19 cellular contexts compared by ENCODE assay signal in the genomic region with DNA sequence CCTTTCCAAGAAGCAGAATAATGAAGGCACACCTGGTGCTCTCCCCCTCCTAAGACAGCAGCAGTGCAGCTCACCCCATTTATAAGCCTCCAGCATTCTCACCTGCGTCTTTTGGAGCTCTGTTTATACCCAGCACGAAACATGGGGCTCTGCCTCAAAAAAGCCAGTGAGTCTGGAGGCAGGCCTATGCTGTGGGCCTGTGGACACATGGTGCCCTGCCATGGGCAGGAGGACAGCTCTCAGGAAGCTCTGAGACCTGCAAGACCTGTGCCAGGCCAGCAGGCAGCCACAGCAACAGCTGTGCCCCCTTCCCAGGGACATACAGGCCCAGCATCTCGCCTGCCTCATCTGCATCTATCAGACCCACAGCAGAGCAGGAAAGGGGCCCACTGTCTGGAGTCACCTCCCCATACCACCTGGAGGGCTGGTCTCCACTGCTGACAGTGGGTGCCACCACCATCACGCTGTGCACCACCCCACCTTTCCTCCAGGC.
DNase-seq lines count a peak whose midpoint lies in the region; ATAC-seq, FAIRE-seq and TF ChIP-seq lines count a peak whose summit lies in the region.
"Had no signal": no experiment of that assay in that cellular context is flagged by ENCODE, and none has a peak within 500 bp of the region (broad histone marks: within the 10 kb centered on the region; RNA-seq: fewer than 3 reads in every experiment).

No MANE protein-coding gene starts in this region.

- peaks cover 4% of the 10 kb centered on the region for H3K4me1 Mint-ChIP-seq in activated T-cell treated with anti-CD3 and anti-CD28 coated beads, Interleukin-2, amount 50 U/mL, for 24 hours (ENCODE audit: low read depth)
- peaks cover 24% of the 10 kb centered on the region for H3K4me1 Mint-ChIP-seq in T-helper 17 cell
- H3K4me1 Mint-ChIP-seq: neural progenitor cell had no signal

- H3K36me3 Mint-ChIP-seq in activated T-cell treated with anti-CD3 and anti-CD28 coated beads, Interleukin-2, amount 50 U/mL, for 24 hours (ENCODE audit: low read depth) = peaks cover 92% of the 10 kb centered on the region
- H3K36me3 Mint-ChIP-seq in T-helper 17 cell (ENCODE audit: low read depth) = peaks cover 12% of the 10 kb centered on the region

- H3K27me3 ChIP-seq in spleen (replicated peaks in 1 of 7) (no peaks in the 10 kb centered on the region), uterus (no peaks in the 10 kb centered on the region)
- H3K27me3 ChIP-seq: BE2C, neural progenitor cell had no signal

- FAIRE-seq in kidney (lab: Jason Lieb, UNC) = no peak
- FAIRE-seq: A549, H54, small intestine had no signal

- ATAC-seq in T-helper 17 cell = no peak
- ATAC-seq: left colon had no signal

- H3K27ac Mint-ChIP-seq in activated T-cell treated with anti-CD3 and anti-CD28 coated beads, Interleukin-2, amount 50 U/mL, for 24 hours = peak overlapping the region; percentile 46
- peak overlapping the region; percentile 68 for H3K27ac Mint-ChIP-seq in T-helper 17 cell
- H3K27ac Mint-ChIP-seq: neural progenitor cell had no signal

- H3K27ac ChIP-seq in kidney (ENCODE audit: low read depth in 2 of 2, low read length in 2 of 2) (no peak overlapping the region), spleen (no peak overlapping the region), uterus (no peak overlapping the region)
- H3K27ac ChIP-seq: A549, neural progenitor cell had no signal

- no peak overlapping the region for H3K4me3 Mint-ChIP-seq in activated T-cell treated with anti-CD3 and anti-CD28 coated beads, Interleukin-2, amount 50 U/mL, for 24 hours
- H3K4me3 Mint-ChIP-seq in T-helper 17 cell = no peak overlapping the region
- H3K4me3 Mint-ChIP-seq: neural progenitor cell had no signal

- WGBS in spleen, 5 donors = 93 to 96% (median 93%) methylated on average over 3 to 4 of the region's 4 CpGs

- no peak overlapping the region for H3K9ac ChIP-seq in kidney (ENCODE audit: low read length in 2 of 2)
- H3K9ac ChIP-seq: neural progenitor cell had no signal

- no peaks in the 10 kb centered on the region for H3K27me3 Mint-ChIP-seq in activated T-cell treated with anti-CD3 and anti-CD28 coated beads, Interleukin-2, amount 50 U/mL, for 24 hours
- H3K27me3 Mint-ChIP-seq in T-helper 17 cell = no peaks in the 10 kb centered on the region

- no peaks in the 10 kb centered on the region for H3K9me3 ChIP-seq in T-helper 17 cell (ENCODE audit: control insufficient read depth, low read length, poor library complexity, severe bottlenecking)
- H3K9me3 ChIP-seq in kidney (ENCODE audit: control insufficient read depth in 1 of 2, low read length in 2 of 2) = no peaks in the 10 kb centered on the region
- H3K9me3 ChIP-seq in spleen = no peaks in the 10 kb centered on the region
- no peaks in the 10 kb centered on the region for H3K9me3 ChIP-seq in uterus
- H3K9me3 ChIP-seq: A549, BE2C had no signal

- no peak for TF ChIP-seq CTCF in kidney (IDR thresholded peaks at IDR 0.05; ENCODE audit: borderline replicate concordance, extremely low read depth, insufficient read depth)
- TF ChIP-seq CTCF in spleen (IDR thresholded peaks at IDR 0.05 in 8 of 11, conservative IDR thresholded peaks at IDR 0.05 in 3 of 11) = no peak
- no peak for TF ChIP-seq CTCF in uterus (IDR thresholded peaks at IDR 0.05)

- TF ChIP-seq POLR2A in spleen (IDR thresholded peaks at IDR 0.05) = no peak
- TF ChIP-seq POLR2A in uterus (IDR thresholded peaks at IDR 0.05) = no peak

- peak; percentile 17 for DNase-seq in activated T-cell treated with anti-CD3 and anti-CD28 coated beads, Interleukin-2, amount 50 U/mL, for 24 hours
- no peak for DNase-seq in activated T-cell treated with anti-CD3 and anti-CD28 coated beads, Interleukin-2, amount 50 U/mL, for 48 hours
- no peak for DNase-seq in T-helper 17 cell
- DNase-seq in kidney = peak; percentile 46
- DNase-seq in spleen = peak; percentile 59
- DNase-seq in GF-D8 (lab: John Stamatoyannopoulos, UW) = no peak
- no peak for DNase-seq in NCI-H510A (lab: John Stamatoyannopoulos, UW)
- DNase-seq in uterus = no peak
- DNase-seq: activated CD4-positive, alpha-beta T cell treated with anti-CD3 and anti-CD28 coated beads for 1 hour; activated naive CD4-positive, alpha-beta T cell treated with Interleukin-2 at 50 U/mL for 16 hours; BE2C; left colon; NCI-H1092 treated with DMSO at 0.1 percent for 48 hours; NCI-H524; small intestine; stimulated activated CD4-positive, alpha-beta T cell treated with anti-CD3 and anti-CD28 coated beads, Interleukin-4, amount 100 ng/mL, for 24 hours had no signal

- peaks cover 7 to 8% of the 10 kb centered on the region in 2 donors for H3K4me1 ChIP-seq in kidney (ENCODE audit: control insufficient read depth in 1 of 2, insufficient read depth in 1 of 2, low read depth in 1 of 2, low read length in 2 of 2)
- H3K4me1 ChIP-seq in spleen = no peaks in the 10 kb centered on the region
- no peaks in the 10 kb centered on the region for H3K4me1 ChIP-seq in uterus
- H3K4me1 ChIP-seq: BE2C, neural progenitor cell had no signal

- intact Hi-C loops in kidney (cut with DNase I) = no loop called here
- intact Hi-C loops in spleen (cut with DNase I; ENCODE audit: low total_unique reads) = no loop called here
- intact Hi-C loops in uterus (cut with DNase I; ENCODE audit: low total_unique reads) = no loop called here

- H3K4me3 ChIP-seq in kidney (ENCODE audit: low read length in 2 of 2) (no peak overlapping the region), spleen (no peak overlapping the region), uterus (no peak overlapping the region)
- H3K4me3 ChIP-seq: A549, neural progenitor cell had no signal

- H3K36me3 ChIP-seq in kidney (ENCODE audit: control insufficient read depth in 1 of 2, insufficient read depth in 2 of 2, low read length in 2 of 2) (peaks cover 6 to 32% of the 10 kb centered on the region in 2 donors), spleen (peaks cover 0 to 100% (median 84%) of the 10 kb centered on the region in 6 donors), uterus (no peaks in the 10 kb centered on the region)
- H3K36me3 ChIP-seq: neural progenitor cell had no signal

- H3K9me3 Mint-ChIP-seq in activated T-cell treated with anti-CD3 and anti-CD28 coated beads, Interleukin-2, amount 50 U/mL, for 24 hours = no peaks in the 10 kb centered on the region
- H3K9me3 Mint-ChIP-seq: neural progenitor cell had no signal

Comparison
In these comparisons a context has a peak if more than half of its experiments do, and no peak if none do; other contexts are left out.
1. DNase-seq: peak in activated T-cell treated with anti-CD3 and anti-CD28 coated beads, Interleukin-2, amount 50 U/mL, for 24 hours (single experiment), kidney (single experiment) and spleen (single experiment); none in activated T-cell treated with anti-CD3 and anti-CD28 coated beads, Interleukin-2, amount 50 U/mL, for 48 hours (0 of 2), T-helper 17 cell (0 of 3), GF-D8 (single experiment), NCI-H510A (single experiment) and uterus (0 of 2).